ENCODE assay signal across 29 cellular contexts in the genomic region with DNA sequence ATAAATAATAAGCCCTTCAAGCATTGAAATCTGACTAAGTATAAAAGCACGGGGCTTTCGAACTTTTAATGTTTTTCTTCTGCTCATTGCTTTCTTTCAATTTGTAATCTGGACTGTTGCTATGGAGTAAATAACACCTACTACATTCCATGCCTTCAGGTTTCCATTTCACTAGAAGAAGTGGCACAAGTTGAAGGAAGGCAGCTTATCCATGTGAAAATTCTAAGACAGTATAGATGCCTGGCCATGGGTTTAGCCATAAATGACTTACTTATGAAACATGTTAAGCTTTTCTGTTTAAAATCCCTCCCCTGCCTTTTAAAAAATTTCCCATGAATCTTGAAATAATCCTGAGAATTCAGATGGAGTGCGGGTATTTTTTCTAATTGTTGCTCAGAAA. TPM values are rescaled to one million over a fixed set of nuclear protein-coding genes. Genes with fewer than 3 reads are reported as not detected.
"Had no signal": no experiment of that assay in that cellular context is flagged by ENCODE, and none has a peak within 500 bp of the region (broad histone marks: within the 10 kb centered on the region; RNA-seq: fewer than 3 reads in every experiment).

No MANE protein-coding gene starts in this region.

- H3K27me3 Mint-ChIP-seq: type B pancreatic cell had no signal

- H3K4me2 ChIP-seq: neural progenitor cell had no signal

- FAIRE-seq: endothelial cell of umbilical vein had no signal

- H3K4me3 Mint-ChIP-seq: activated naive CD8-positive, alpha-beta T cell; activated T-cell treated with anti-CD3 and anti-CD28 coated beads, Interleukin-2, amount 50 U/mL, for 72 hours; effector memory CD8-positive, alpha-beta T cell; immature natural killer cell; naive thymus-derived CD8-positive, alpha-beta T cell; neural progenitor cell; type B pancreatic cell had no signal

- H3K36me3 Mint-ChIP-seq: activated naive CD8-positive, alpha-beta T cell; immature natural killer cell; naive thymus-derived CD8-positive, alpha-beta T cell; neural progenitor cell; type B pancreatic cell had no signal

- ATAC-seq: effector memory CD8-positive, alpha-beta T cell; esophagus mucosa; heart left ventricle; left lobe of liver; lower lobe of right lung; naive thymus-derived CD8-positive, alpha-beta T cell; right lobe of liver; stimulated activated naive CD8-positive, alpha-beta T cell treated with anti-CD3 and anti-CD28 coated beads, Interleukin-15, Interleukin-2, amounts not matched to agents 100 U/mL and 50 U/mL, for 24 hours had no signal

- H3K4me1 ChIP-seq: lower lobe of right lung, neural progenitor cell, right lobe of liver, uterus had no signal

- H3K36me3 ChIP-seq: ascending aorta, brain microvascular endothelial cell, heart left ventricle, lower lobe of right lung, neural progenitor cell, right lobe of liver, thoracic aorta, uterus had no signal

- H3K9ac ChIP-seq: neural progenitor cell had no signal

- H3K27ac ChIP-seq: ascending aorta, brain microvascular endothelial cell, coronary artery, heart left ventricle, lower lobe of right lung, neural progenitor cell, right lobe of liver, thoracic aorta, uterus, VCaP had no signal

- H3K4me1 Mint-ChIP-seq: immature natural killer cell; naive thymus-derived CD8-positive, alpha-beta T cell had no signal

- DNase-seq: activated CD4-positive, alpha-beta T cell treated with anti-CD3 and anti-CD28 coated beads for 4 hours; activated CD4-positive, alpha-beta T cell treated with anti-CD3 and anti-CD28 coated beads, Interleukin-2, amount 50 U/mL, for 4 hours; activated naive CD4-positive, alpha-beta T cell; activated T-cell treated with anti-CD3 and anti-CD28 coated beads for 4 hours; activated T-cell treated with anti-CD3 and anti-CD28 coated beads, Interleukin-2, amount 50 U/mL, for 72 hours; brain microvascular endothelial cell; effector memory CD8-positive, alpha-beta T cell; heart left ventricle; immature natural killer cell; lower lobe of right lung; mesenchymal stem cell; naive thymus-derived CD8-positive, alpha-beta T cell; occipital lobe; right lobe of liver; stimulated activated CD4-positive, alpha-beta T cell treated with anti-CD3 and anti-CD28 coated beads, Interleukin-2, amount 100 ng/mL, for 48 hours; stimulated activated naive CD8-positive, alpha-beta T cell treated with anti-CD3 and anti-CD28 coated beads, Interleukin-15, Interleukin-2, amounts not matched to agents 100 U/mL and 50 U/mL, for 24 hours; uterus had no signal

- H3K4me3 ChIP-seq: ascending aorta, coronary artery, heart left ventricle, lower lobe of right lung, neural progenitor cell, right lobe of liver, thoracic aorta, uterus had no signal

- H3K27me3 ChIP-seq: ascending aorta, brain microvascular endothelial cell, heart left ventricle, neural progenitor cell, right lobe of liver, uterus had no signal

- H3K27ac Mint-ChIP-seq: activated naive CD8-positive, alpha-beta T cell; activated T-cell treated with anti-CD3 and anti-CD28 coated beads, Interleukin-2, amount 50 U/mL, for 72 hours; effector memory CD8-positive, alpha-beta T cell; immature natural killer cell; naive thymus-derived CD8-positive, alpha-beta T cell; neural progenitor cell; type B pancreatic cell had no signal

- H3K9me3 Mint-ChIP-seq: activated T-cell treated with anti-CD3 and anti-CD28 coated beads, Interleukin-2, amount 50 U/mL, for 72 hours had no signal

- H3K9me3 ChIP-seq: ascending aorta, heart left ventricle, lower lobe of right lung, right lobe of liver, thoracic aorta, uterus had no signal

RNA-seq across cellular contexts. Expression of a gene that starts 30.6 kb away (rescaled TPM):
- total RNA-seq: activated T-cell treated with anti-CD3 and anti-CD28 coated beads, Interleukin-2, amount 50 U/mL, for 72 hours; ascending aorta; cardiac septum; endothelial cell of umbilical vein; esophagus mucosa; naive thymus-derived CD8-positive, alpha-beta T cell; T-helper 1 cell treated with Interleukin-12 subunit alpha and Interleukin-12 subunit beta and Interleukin-4 antibody, amounts not matched to agents 30 ng/mL and 1 ng/mL, for 36 hours had no signal
- polyA plus RNA-seq: immature natural killer cell; naive thymus-derived CD8-positive, alpha-beta T cell had no signal
